Comparison of ENCODE assay signal across 16 cellular contexts in the genomic region with DNA sequence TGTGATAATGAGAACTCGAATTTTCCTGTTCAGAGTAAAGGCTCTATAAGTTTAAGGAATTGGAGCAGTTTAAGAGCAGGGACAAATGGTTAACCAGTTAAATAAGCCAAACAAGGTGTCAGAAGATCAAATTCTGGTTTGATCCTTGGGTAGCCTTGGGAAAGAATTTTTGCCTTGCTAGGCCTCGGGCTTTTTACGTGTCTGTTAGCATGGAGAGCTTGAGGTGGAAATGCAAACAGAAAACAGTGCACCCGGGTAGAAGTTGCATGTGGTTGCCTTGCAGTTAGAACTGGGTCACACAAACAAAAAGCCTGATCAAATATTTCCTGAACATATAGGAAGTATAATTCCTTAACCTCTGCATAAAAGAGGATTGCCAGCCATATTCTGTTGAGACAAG. TPM values are rescaled to one million over a fixed set of nuclear protein-coding genes. Genes with fewer than 3 reads are reported as not detected.
DNase-seq lines count a peak whose midpoint lies in the region; ATAC-seq, FAIRE-seq and TF ChIP-seq lines count a peak whose summit lies in the region.
"Had no signal": no experiment of that assay in that cellular context is flagged by ENCODE, and none has a peak within 500 bp of the region (broad histone marks: within the 10 kb centered on the region; RNA-seq: fewer than 3 reads in every experiment).

No MANE protein-coding gene starts in this region.

- H2AFZ ChIP-seq in astrocyte (ENCODE audit: low read depth, low read length) (no peak overlapping the region), keratinocyte (ENCODE audit: control insufficient read depth, low read length) (no peak overlapping the region)

- ATAC-seq in T-helper 17 cell: no peak
- ATAC-seq in stimulated activated naive CD8-positive, alpha-beta T cell treated with anti-CD3 and anti-CD28 coated beads, Interleukin-15, Interleukin-2, amounts not matched to agents 100 U/mL and 50 U/mL, for 24 hours: no peak

- H3K27me3 Mint-ChIP-seq in astrocyte (ENCODE audit: low read depth, unreplicated experiment): no peaks in the 10 kb centered on the region
- peaks cover 10% of the 10 kb centered on the region for H3K27me3 Mint-ChIP-seq in T-helper 17 cell

- FAIRE-seq in astrocyte (lab: Jason Lieb, UNC): no peak
- no peak for FAIRE-seq in keratinocyte (lab: Jason Lieb, UNC)

- H3K4me3 ChIP-seq in cardiac muscle cell (no peak overlapping the region), astrocyte (ENCODE audit: insufficient read depth, low read depth, low read length) (no peak overlapping the region), keratinocyte (ENCODE audit: control insufficient read depth in 2 of 3, extremely low read depth in 1 of 3, insufficient read depth in 2 of 3, low read depth in 1 of 3, low read length in 3 of 3) (no peak overlapping the region), subcutaneous abdominal adipose tissue (ENCODE audit: low read depth in 1 of 5, low read length in 5 of 5) (no peak overlapping the region)
- H3K4me3 ChIP-seq: lung, thyroid gland had no signal

- dilution Hi-C loops in keratinocyte (cut with MboI; ENCODE audit: extremely low pct_ligation_motif_present, low sequenced_read_pairs): no loop called here

- H3K4me1 ChIP-seq in cardiac muscle cell (ENCODE audit: low read depth): peaks cover 11% of the 10 kb centered on the region
- peaks cover 33% of the 10 kb centered on the region for H3K4me1 ChIP-seq in astrocyte (ENCODE audit: insufficient read depth, low read length)
- H3K4me1 ChIP-seq in keratinocyte (ENCODE audit: control insufficient read depth, extremely low read depth, insufficient read depth, low read length): peaks cover 38% of the 10 kb centered on the region
- H3K4me1 ChIP-seq in subcutaneous abdominal adipose tissue (ENCODE audit: control insufficient read depth in 5 of 5, insufficient read depth in 5 of 5, low read length in 5 of 5): peaks cover 2 to 56% (median 20%) of the 10 kb centered on the region in 5 donors

- no peak for DNase-seq in cardiac muscle cell (ENCODE audit: low read depth in 1 of 2, low spot score in 1 of 2)
- DNase-seq in cardiac septum (ENCODE audit: low spot score): no peak
- no peak for DNase-seq in astrocyte (ENCODE audit: low read depth)
- no peak for DNase-seq in keratinocyte (ENCODE audit: low read depth, low spot score)
- DNase-seq in MV-4-11 (lab: John Stamatoyannopoulos, UW): no peak
- no peak for DNase-seq in T-helper 17 cell
- no peak for DNase-seq in stimulated activated naive CD8-positive, alpha-beta T cell treated with anti-CD3 and anti-CD28 coated beads, Interleukin-15, Interleukin-2, amounts not matched to agents 100 U/mL and 50 U/mL, for 24 hours
- DNase-seq: activated effector memory CD4-positive, alpha-beta T cell treated with Interleukin-2 at 50 U/mL for 16 hours; aorta; H7; NCI-H1105 treated with DMSO at 0.1 percent for 48 hours; stimulated activated CD4-positive, alpha-beta T cell treated with anti-CD3 and anti-CD28 coated beads, Interleukin-4, amount 100 ng/mL, for 1 hour; thyroid gland had no signal

- H3K9me3 ChIP-seq in cardiac muscle cell (ENCODE audit: low read depth) (no peaks in the 10 kb centered on the region), astrocyte (ENCODE audit: insufficient read depth, low read depth, low read length) (no peaks in the 10 kb centered on the region), keratinocyte (ENCODE audit: control insufficient read depth, low read depth, low read length) (peaks cover 5% of the 10 kb centered on the region), subcutaneous abdominal adipose tissue (ENCODE audit: control insufficient read depth in 5 of 5, low read length in 5 of 5) (peaks cover 0 to 6% (median 4%) of the 10 kb centered on the region in 5 donors), T-helper 17 cell (ENCODE audit: control insufficient read depth, low read length, poor library complexity, severe bottlenecking) (no peaks in the 10 kb centered on the region)
- H3K9me3 ChIP-seq: thyroid gland had no signal

- TF ChIP-seq CTCF in cardiac muscle cell (IDR thresholded peaks at IDR 0.05; ENCODE audit: low read depth, low read length) (no peak), astrocyte (IDR thresholded peaks at IDR 0.05; ENCODE audit: insufficient read depth, low read depth, low read length) (no peak), keratinocyte (optimal IDR thresholded peaks at IDR 0.05 in 1 of 3, IDR thresholded peaks at IDR 0.05 in 1 of 3, conservative IDR thresholded peaks at IDR 0.05 in 1 of 3; ENCODE audit: extremely low read depth in 1 of 3, insufficient read depth in 2 of 3, low read length in 3 of 3) (no peak)

- H3K36me3 Mint-ChIP-seq in astrocyte (ENCODE audit: low read depth, unreplicated experiment): peaks cover 12% of the 10 kb centered on the region
- H3K36me3 Mint-ChIP-seq in T-helper 17 cell (ENCODE audit: low read depth): no peaks in the 10 kb centered on the region

- H3K27ac ChIP-seq in cardiac muscle cell (peak overlapping the region; percentile 16), astrocyte (ENCODE audit: low read depth, low read length) (peak overlapping the region; percentile 98), keratinocyte (ENCODE audit: control insufficient read depth, insufficient read depth, low read length) (peak overlapping the region; percentile 78), subcutaneous abdominal adipose tissue (ENCODE audit: low read depth, low read length) (peak overlapping the region; percentile 71)

- no peaks in the 10 kb centered on the region for H3K9me1 ChIP-seq in keratinocyte (ENCODE audit: control insufficient read depth, extremely low read depth, insufficient read depth, low read length)

- H3K4me1 Mint-ChIP-seq in astrocyte (ENCODE audit: low read depth, unreplicated experiment) (peaks cover 45% of the 10 kb centered on the region), T-helper 17 cell (no peaks in the 10 kb centered on the region)

- H3K9me3 Mint-ChIP-seq in astrocyte (ENCODE audit: unreplicated experiment): peaks cover 4% of the 10 kb centered on the region

- H3K4me2 ChIP-seq in astrocyte (ENCODE audit: low read length): peak overlapping the region; percentile 64
- peak overlapping the region; percentile 18 for H3K4me2 ChIP-seq in keratinocyte (ENCODE audit: control insufficient read depth, extremely low read depth, insufficient read depth, low read depth, low read length)

- intact Hi-C loops in cardiac septum (cut with DNase I): loop anchor here (5.0 to 10.0 kb wide), 2 partner anchors 71 to 118 kb away; no protein-coding TSS in a partner anchor

- H3K9ac ChIP-seq in astrocyte (ENCODE audit: low read length) (peak overlapping the region; percentile 80), keratinocyte (ENCODE audit: control insufficient read depth, extremely low read depth, insufficient read depth, low read length) (peak overlapping the region; percentile 13), subcutaneous abdominal adipose tissue (ENCODE audit: low read length in 5 of 5) (no peak overlapping the region)

- H3K27ac Mint-ChIP-seq in astrocyte (ENCODE audit: unreplicated experiment) (peak overlapping the region; percentile 97), T-helper 17 cell (no peak overlapping the region)

- H3K36me3 ChIP-seq in cardiac muscle cell (no peaks in the 10 kb centered on the region), astrocyte (ENCODE audit: insufficient read depth, low read length) (no peaks in the 10 kb centered on the region), keratinocyte (ENCODE audit: control insufficient read depth in 2 of 2, extremely low read depth in 1 of 2, insufficient read depth in 2 of 2, low read length in 2 of 2) (no peaks in the 10 kb centered on the region), subcutaneous abdominal adipose tissue (ENCODE audit: control insufficient read depth in 5 of 5, insufficient read depth in 5 of 5, low read length in 5 of 5) (no peaks in the 10 kb centered on the region)
- H3K36me3 ChIP-seq: thyroid gland had no signal

- H4K20me1 ChIP-seq in astrocyte (ENCODE audit: insufficient read depth, low read length) (no peaks in the 10 kb centered on the region), keratinocyte (ENCODE audit: control insufficient read depth, extremely low read depth, insufficient read depth, low read length) (no peaks in the 10 kb centered on the region)

- no peaks in the 10 kb centered on the region for H3K79me2 ChIP-seq in astrocyte (ENCODE audit: insufficient read depth, low read length)
- no peaks in the 10 kb centered on the region for H3K79me2 ChIP-seq in keratinocyte (ENCODE audit: control insufficient read depth, insufficient read depth, low read length)

- H3K27me3 ChIP-seq in cardiac muscle cell: no peaks in the 10 kb centered on the region
- H3K27me3 ChIP-seq in astrocyte (ENCODE audit: insufficient read depth, low read length): no peaks in the 10 kb centered on the region
- H3K27me3 ChIP-seq in keratinocyte (ENCODE audit: control insufficient read depth, extremely low read depth, insufficient read depth, low read length): no peaks in the 10 kb centered on the region
- H3K27me3 ChIP-seq in subcutaneous abdominal adipose tissue (ENCODE audit: control insufficient read depth in 5 of 5, insufficient read depth in 4 of 5, low read length in 5 of 5): no peaks in the 10 kb centered on the region
- H3K27me3 ChIP-seq: thyroid gland had no signal

- H3K4me3 Mint-ChIP-seq in astrocyte (ENCODE audit: unreplicated experiment) (no peak overlapping the region), T-helper 17 cell (no peak overlapping the region)

RNA-seq across cellular contexts. Expression of gene RIN2, which starts 58.3 kb away (rescaled TPM):
- total RNA-seq in cardiac muscle cell (33.8 and 42.4 TPM in 2 replicates), cardiac septum (63.9 TPM), astrocyte (21.2 and 22.8 TPM in 2 replicates), T-helper 17 cell (1 to 10 TPM; 1.0 to 1.2 TPM)
- polyA plus RNA-seq in cardiac muscle cell (18.4 and 19.9 TPM in 2 replicates), keratinocyte (40.1 to 51.9 TPM (median 41.2 TPM) in 3 replicates)
- 23.9 TPM for polyA plus RNA-seq in keratinocyte (2011; ENCODE audit: low read depth)
- polyA plus RNA-seq in keratinocyte (2011; cell fraction: cytosol; rRNA removed): 24.1 and 30.0 TPM in 2 replicates
- 46.3 and 52.2 TPM in 2 replicates for polyA plus RNA-seq in keratinocyte (2011; cell fraction: nucleus; rRNA removed)
- polyA plus RNA-seq in keratinocyte (2012; ENCODE audit: low replicate concordance): 22.9 and 44.3 TPM in 2 replicates
- 73.2 to 137 TPM (median 135 TPM) in 3 replicates for polyA minus RNA-seq in keratinocyte
- polyA minus RNA-seq in keratinocyte (2011; cell fraction: cytosol; rRNA and poly(A)+ RNA removed): 60.0 TPM
- 57.0 and 88.8 TPM in 2 replicates for polyA minus RNA-seq in keratinocyte (2011; cell fraction: nucleus; rRNA and poly(A)+ RNA removed)
- total RNA-seq: T-helper 2 cell treated with Interferon-gamma antibody and Interleukin-4, amounts not matched to agents 100 ng/mL and 5 ng/mL, for 36 hours had no signal

Comparison
In these comparisons a context has a peak if more than half of its experiments do, and no peak if none do; other contexts are left out.
1. H3K27ac ChIP-seq: peak in every context shown above with its lines; median percentile 98 in astrocyte; 78 in keratinocyte; 71 in subcutaneous abdominal adipose tissue; 16 in cardiac muscle cell.
2. H3K9ac ChIP-seq: peak in astrocyte (single experiment) and keratinocyte (single experiment); none in subcutaneous abdominal adipose tissue (0 of 5).